Comparison of ENCODE assay signal across 8 cellular contexts in the genomic region with DNA sequence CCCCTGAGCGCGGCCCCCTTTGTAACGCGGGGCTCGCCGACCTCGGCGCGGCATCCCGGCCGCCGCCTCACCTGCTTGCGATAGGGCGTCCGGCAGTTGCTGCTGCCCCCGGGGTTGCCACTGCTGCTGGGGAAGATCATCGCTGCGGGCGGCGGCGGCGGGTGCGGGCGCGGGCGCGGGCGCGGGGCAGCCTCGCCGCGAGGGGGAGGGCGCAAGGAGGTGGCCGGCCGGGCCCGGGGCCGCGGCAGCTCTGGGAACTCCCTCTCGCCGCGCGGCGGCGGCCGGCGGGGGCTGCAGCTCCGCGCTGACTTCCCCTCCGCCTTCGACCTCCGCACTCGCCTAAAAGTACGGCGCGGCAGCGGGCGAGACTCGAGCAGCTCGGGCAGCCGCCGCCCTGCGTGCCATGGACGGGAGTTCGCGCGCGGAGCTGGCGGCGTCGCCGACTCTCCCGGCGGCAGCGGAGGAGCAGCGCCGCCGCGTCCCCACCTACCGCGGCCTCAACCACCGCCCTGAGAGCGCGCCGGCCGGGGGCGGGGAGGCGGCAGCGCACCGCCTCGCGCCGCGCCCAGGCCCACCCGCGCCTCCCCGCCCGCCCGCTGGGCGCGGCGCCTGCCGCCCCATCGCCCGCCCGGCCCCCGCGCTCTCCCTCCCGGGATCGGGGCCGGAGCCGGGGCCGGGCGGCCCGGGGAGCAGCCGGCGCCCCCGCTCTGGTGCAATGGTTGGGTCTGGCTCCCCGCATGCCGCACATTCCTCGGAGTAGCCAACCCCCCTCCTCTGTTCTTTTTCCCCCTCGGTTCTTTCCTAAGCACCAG.
DNase-seq lines count a peak whose midpoint lies in the region; ATAC-seq, FAIRE-seq and TF ChIP-seq lines count a peak whose summit lies in the region.

No MANE protein-coding gene starts in this region.

- H3K4me3 ChIP-seq in HL-60 (replicated peaks; ENCODE audit: insufficient read depth, low read length) (peak overlapping the region; percentile 62), GM12878 (peak overlapping the region; percentile 58), iPS-18c (ENCODE audit: insufficient read depth, low read depth, low read length) (peak overlapping the region; percentile 72), skin epidermis (peak overlapping the region; percentile 83 to 98 (median 95))

- intact Hi-C loops in GM12878 (cut with micrococcal nuclease; ENCODE audit: unreplicated experiment) = no loop called here

- no TSS peak for BruUV-seq in GM12878 (replicated peaks; lab: Mats Ljungman, UMichigan)

- no peak for TF ChIP-seq POLR2A in GM12878 (IDR thresholded peaks at IDR 0.05; ENCODE audit: low read depth, low read length)

- RAD21 ChIA-PET in GM12878 (lab: Charles Lee; ENCODE audit: unreplicated experiment) = no interaction called here

- FAIRE-seq in GM12878 (lab: Jason Lieb, UNC) = no peak

- peak overlapping the region; percentile 85 for H2AFZ ChIP-seq in GM12878 (ENCODE audit: control insufficient read depth, low read depth, low read length)

- no peak for TF ChIP-seq RAD21 in GM12878 (IDR thresholded peaks at IDR 0.05; ENCODE audit: insufficient read depth, low read depth, low read length)

- DNase-seq in Caki2 (ENCODE audit: low read depth) = peak; percentile 72
- peak; percentile 29 to 63 for DNase-seq in HL-60 (ENCODE audit: low read depth in 1 of 2, low spot score in 1 of 2)
- DNase-seq in T-helper 2 cell = peak; percentile 24 to 79 (median 52)
- no peak for DNase-seq in GM12878 (ENCODE audit: low read depth, low spot score)
- DNase-seq in NCI-H187 (lab: John Stamatoyannopoulos, UW) = no peak

- H3K4me1 ChIP-seq in GM12878 (ENCODE audit: control insufficient read depth, insufficient read depth, low read length) = peaks cover 8% of the 10 kb centered on the region

- TF ChIP-seq CTCF in HL-60 (IDR thresholded peaks at IDR 0.05; ENCODE audit: insufficient read depth, low read length) = no peak
- no peak for TF ChIP-seq CTCF in GM12878 (IDR thresholded peaks at IDR 0.05 in 2 of 3, conservative IDR thresholded peaks at IDR 0.05 in 1 of 3; ENCODE audit: control insufficient read depth in 2 of 3, extremely low read depth in 1 of 3, insufficient read depth in 1 of 3, low read depth in 3 of 3, low read length in 3 of 3)

- CTCF ChIA-PET in GM12878 (lab: Yijun Ruan, JAX) = no interaction called here

- peak overlapping the region; percentile 81 for H3K4me2 ChIP-seq in GM12878 (ENCODE audit: control insufficient read depth, insufficient read depth)

- POLR2A ChIA-PET in GM12878 (lab: Charles Lee) = no interaction called here

- H3K9me3 ChIP-seq in GM12878 (replicated peaks; ENCODE audit: control insufficient read depth, insufficient read depth, low read length) (no peaks in the 10 kb centered on the region; the same call in 2 of the 3 replicates), iPS-18c (ENCODE audit: control insufficient read depth, insufficient read depth, low read length) (no peaks in the 10 kb centered on the region)

- no peak for TF ChIP-seq EP300 in GM12878 (IDR thresholded peaks at IDR 0.05; ENCODE audit: borderline replicate concordance in 1 of 2, control insufficient read depth in 1 of 2, low read depth in 2 of 2, low read length in 2 of 2)

- peak overlapping the region; percentile 4; the same call in 1 of the 2 replicates for H3K9ac ChIP-seq in GM12878 (ENCODE audit: control insufficient read depth, insufficient read depth, low read length)

- H4K20me1 ChIP-seq in GM12878 (ENCODE audit: control insufficient read depth, insufficient read depth) = no peaks in the 10 kb centered on the region

- SMC1A ChIA-PET in GM12878 (lab: Charles Lee; ENCODE audit: uncharacterized antibody, unreplicated experiment) = no interaction called here

- no peaks in the 10 kb centered on the region for H3K36me3 ChIP-seq in GM12878 (ENCODE audit: control insufficient read depth in 2 of 2, insufficient read depth in 2 of 2, low read length in 1 of 2)

- no peaks in the 10 kb centered on the region for H3K27me3 ChIP-seq in HL-60 (ENCODE audit: insufficient read depth, poor library complexity, severe bottlenecking)
- H3K27me3 ChIP-seq in GM12878 (replicated peaks in 1 of 2; ENCODE audit: control insufficient read depth in 2 of 2, insufficient read depth in 2 of 2, low read length in 1 of 2) = peaks cover 0 to 10% of the 10 kb centered on the region in 2 experiments; a peak in 1 of 4 replicates

- H3K27ac ChIP-seq in HL-60 (replicated peaks) = peak overlapping the region; percentile 85
- H3K27ac ChIP-seq in GM12878 (ENCODE audit: control insufficient read depth, insufficient read depth) = no peak overlapping the region
- peak overlapping the region; percentile 93 to 100 (median 98) for H3K27ac ChIP-seq in skin epidermis

- WGBS in GM12878 (ENCODE audit: insufficient coverage, insufficient replicate concordance, low lambda C conversion rate, missing lambda C conversion rate) = 2% methylated on average over 59 of the region's 121 CpGs

- ATAC-seq in GM21367 (IDR thresholded peaks at IDR 0.05; ENCODE audit: unreplicated experiment) = peak; percentile 45
- peak; percentile 69 for ATAC-seq in GM12878

- H3K79me2 ChIP-seq in GM12878 (ENCODE audit: control insufficient read depth, insufficient read depth, low read length) = no peaks in the 10 kb centered on the region

- in situ Hi-C loops in Caki2 (cut with HindIII; ENCODE audit: low pct_unique_long_range_greater_than_20kb, low sequenced_read_pairs) (no loop called here), GM12878 (cut with MboI) (no loop called here)

TF ChIP-seq in GM12878, 131 proteins besides CTCF, POLR2A, EP300 and RAD21:
- TF ChIP-seq SUPT20H (IDR thresholded peaks at IDR 0.05; ENCODE audit: borderline replicate concordance, control insufficient read depth, low read depth, low read length) = no peak
- TF ChIP-seq NR2F1 (conservative IDR thresholded peaks at IDR 0.05) = no peak
- TF ChIP-seq, protein P1, sequence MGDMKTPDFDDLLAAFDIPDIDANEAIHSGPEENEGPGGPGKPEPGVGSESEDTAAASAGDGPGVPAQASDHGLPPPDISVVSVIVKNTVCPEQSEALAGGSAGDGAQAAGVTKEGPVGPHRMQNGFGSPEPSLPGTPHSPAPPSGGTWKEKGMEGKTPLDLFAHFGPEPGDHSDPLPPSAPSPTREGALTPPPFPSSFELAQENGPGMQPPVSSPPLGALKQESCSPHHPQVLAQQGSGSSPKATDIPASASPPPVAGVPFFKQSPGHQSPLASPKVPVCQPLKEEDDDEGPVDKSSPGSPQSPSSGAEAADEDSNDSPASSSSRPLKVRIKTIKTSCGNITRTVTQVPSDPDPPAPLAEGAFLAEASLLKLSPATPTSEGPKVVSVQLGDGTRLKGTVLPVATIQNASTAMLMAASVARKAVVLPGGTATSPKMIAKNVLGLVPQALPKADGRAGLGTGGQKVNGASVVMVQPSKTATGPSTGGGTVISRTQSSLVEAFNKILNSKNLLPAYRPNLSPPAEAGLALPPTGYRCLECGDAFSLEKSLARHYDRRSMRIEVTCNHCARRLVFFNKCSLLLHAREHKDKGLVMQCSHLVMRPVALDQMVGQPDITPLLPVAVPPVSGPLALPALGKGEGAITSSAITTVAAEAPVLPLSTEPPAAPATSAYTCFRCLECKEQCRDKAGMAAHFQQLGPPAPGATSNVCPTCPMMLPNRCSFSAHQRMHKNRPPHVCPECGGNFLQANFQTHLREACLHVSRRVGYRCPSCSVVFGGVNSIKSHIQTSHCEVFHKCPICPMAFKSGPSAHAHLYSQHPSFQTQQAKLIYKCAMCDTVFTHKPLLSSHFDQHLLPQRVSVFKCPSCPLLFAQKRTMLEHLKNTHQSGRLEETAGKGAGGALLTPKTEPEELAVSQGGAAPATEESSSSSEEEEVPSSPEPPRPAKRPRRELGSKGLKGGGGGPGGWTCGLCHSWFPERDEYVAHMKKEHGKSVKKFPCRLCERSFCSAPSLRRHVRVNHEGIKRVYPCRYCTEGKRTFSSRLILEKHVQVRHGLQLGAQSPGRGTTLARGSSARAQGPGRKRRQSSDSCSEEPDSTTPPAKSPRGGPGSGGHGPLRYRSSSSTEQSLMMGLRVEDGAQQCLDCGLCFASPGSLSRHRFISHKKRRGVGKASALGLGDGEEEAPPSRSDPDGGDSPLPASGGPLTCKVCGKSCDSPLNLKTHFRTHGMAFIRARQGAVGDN (IDR thresholded peaks at IDR 0.05) = no peak
- no peak for TF ChIP-seq WRNIP1 (IDR thresholded peaks at IDR 0.05; ENCODE audit: borderline replicate concordance, low read depth, low read length)
- TF ChIP-seq ZBTB11 (CRISPR knock-in tag; IDR thresholded peaks at IDR 0.05) = no peak

Comparison
In these comparisons a context has a peak if more than half of its experiments do, and no peak if none do; other contexts are left out.
1. DNase-seq: peak in Caki2 (single experiment), HL-60 (2 of 2) and T-helper 2 cell (5 of 5); none in GM12878 (single experiment) and NCI-H187 (0 of 2).
2. Peak in every context shown above with its lines, with median percentiles within 50 percentile points of each other: H3K4me3 ChIP-seq.